ENCODE assay signal across 8 cellular contexts in genomic region chr17:68011199-68011665, GRCh38. TPM values are rescaled to one million over a fixed set of nuclear protein-coding genes. Genes with fewer than 3 reads are reported as not detected.
A peak's percentile ranks its signal among the peaks of the same experiment; 100 is the strongest.
DNase-seq lines count a peak whose midpoint lies in the region; ATAC-seq and TF ChIP-seq lines count a peak whose summit lies in the region.

No MANE protein-coding gene starts in this region.

- H3K4me3 Mint-ChIP-seq in activated CD8-positive, alpha-beta memory T cell treated with anti-CD3 and anti-CD28 coated beads, Interleukin-2, amount 10 ng/mL, durations not matched to agents 7 days and 5 days, result peak overlapping the region; percentile 65

- H3K4me3 ChIP-seq in AG04449 (ENCODE audit: low read depth, low read length) (no peak overlapping the region), esophagus squamous epithelium (peak overlapping the region in 1 of 4 donors; percentile 32), upper lobe of left lung (peak overlapping the region in 1 of 4 donors; percentile 16)

- CTCF ChIA-PET in AG04449 (lab: Yijun Ruan, JAX), result interaction anchor here (0.6 to 1.6 kb wide), 7 partner anchors 10 to 453 kb away, joined by 3 to 5 read pairs (median 3); no protein-coding TSS in a partner anchor
- CTCF ChIA-PET in activated CD8-positive, alpha-beta memory T cell treated with anti-CD3 and anti-CD28 coated beads, Interleukin-2, amount 10 ng/mL, durations not matched to agents 7 days and 5 days (lab: Charles Lee), result interaction anchor here (0.7 to 1.7 kb wide), 10 partner anchors 9 to 80 kb away, joined by 3 to 8 read pairs (median 4); partner anchors contain the start of gene KPNA2

- TF ChIP-seq EP300 in upper lobe of left lung (IDR thresholded peaks at IDR 0.05), result no peak

- WGBS in esophagus squamous epithelium, 2 donors, result 26 to 38% methylated on average over 15 to 18 of the region's 20 CpGs
- 42 to 49% methylated on average over 16 to 20 of the region's 20 CpGs for WGBS in upper lobe of left lung, 2 donors

- H3K27me3 ChIP-seq in esophagus squamous epithelium (no peaks in the 10 kb centered on the region), upper lobe of left lung (no peaks in the 10 kb centered on the region)

- POLR2A ChIA-PET in AG04449 (lab: Yijun Ruan, JAX), result no interaction called here

- H3K9me3 ChIP-seq in esophagus squamous epithelium (no peaks in the 10 kb centered on the region), upper lobe of left lung (no peaks in the 10 kb centered on the region)

- no peaks in the 10 kb centered on the region for H3K36me3 ChIP-seq in esophagus squamous epithelium
- H3K36me3 ChIP-seq in upper lobe of left lung, result no peaks in the 10 kb centered on the region

- DNase-seq in AG04449 (ENCODE audit: low read depth, low spot score) (no peak), NCI-H82 (lab: John Stamatoyannopoulos, UW) (peak; percentile 63), esophagus squamous epithelium (lab: John Stamatoyannopoulos, UW) (no peak), omental fat pad (ENCODE audit: low spot score) (peak; percentile 41), upper lobe of left lung (peak in 1 of 2 donors; percentile 76)
- peak; percentile 76 for DNase-seq in activated CD8-positive, alpha-beta memory T cell treated with anti-CD3 and anti-CD28 coated beads, Interleukin-2, amount 10 ng/mL, durations not matched to agents 7 days and 5 days

- TF ChIP-seq CTCF in AG04449 (IDR thresholded peaks at IDR 0.05; ENCODE audit: insufficient read depth, low read length, missing control alignments), result peak; percentile 64
- peak in 5 of 6 experiments; percentile 54 to 63 (median 59) for TF ChIP-seq CTCF in esophagus squamous epithelium (IDR thresholded peaks at IDR 0.05)
- TF ChIP-seq CTCF in omental fat pad (IDR thresholded peaks at IDR 0.05), result no peak
- TF ChIP-seq CTCF in upper lobe of left lung (IDR thresholded peaks at IDR 0.05), result peak; percentile 58 to 79 (median 70)

- H3K36me3 Mint-ChIP-seq in activated CD8-positive, alpha-beta memory T cell treated with anti-CD3 and anti-CD28 coated beads, Interleukin-2, amount 10 ng/mL, durations not matched to agents 7 days and 5 days, result no peaks in the 10 kb centered on the region

- ATAC-seq in GM19455 (IDR thresholded peaks at IDR 0.05; ENCODE audit: unreplicated experiment) (peak; percentile 63), omental fat pad (ENCODE audit: low FRiP score) (no peak), upper lobe of left lung (ENCODE audit: low FRiP score in 2 of 2) (peak; percentile 84 to 91), GM21786 (IDR thresholded peaks at IDR 0.05; ENCODE audit: unreplicated experiment) (no peak)
- peak; percentile 94 for ATAC-seq in activated CD8-positive, alpha-beta memory T cell treated with anti-CD3 and anti-CD28 coated beads, Interleukin-2, amount 10 ng/mL, durations not matched to agents 7 days and 5 days

- peaks cover 6% of the 10 kb centered on the region for H3K4me1 Mint-ChIP-seq in activated CD8-positive, alpha-beta memory T cell treated with anti-CD3 and anti-CD28 coated beads, Interleukin-2, amount 10 ng/mL, durations not matched to agents 7 days and 5 days

- TF ChIP-seq POLR2A in esophagus squamous epithelium (IDR thresholded peaks at IDR 0.05), result no peak
- no peak for TF ChIP-seq POLR2A in upper lobe of left lung (IDR thresholded peaks at IDR 0.05)

- H3K9me3 Mint-ChIP-seq in activated CD8-positive, alpha-beta memory T cell treated with anti-CD3 and anti-CD28 coated beads, Interleukin-2, amount 10 ng/mL, durations not matched to agents 7 days and 5 days (ENCODE audit: low read depth), result no peaks in the 10 kb centered on the region

- intact Hi-C loops in esophagus squamous epithelium (cut with DNase I), result no loop called here

- no peak overlapping the region for H3K27ac Mint-ChIP-seq in activated CD8-positive, alpha-beta memory T cell treated with anti-CD3 and anti-CD28 coated beads, Interleukin-2, amount 10 ng/mL, durations not matched to agents 7 days and 5 days

- peaks cover 7% of the 10 kb centered on the region for H3K27me3 Mint-ChIP-seq in activated CD8-positive, alpha-beta memory T cell treated with anti-CD3 and anti-CD28 coated beads, Interleukin-2, amount 10 ng/mL, durations not matched to agents 7 days and 5 days

- H3K4me1 ChIP-seq in esophagus squamous epithelium (peaks cover 0 to 9% (median 0%) of the 10 kb centered on the region in 3 donors), upper lobe of left lung (peaks cover 0 to 4% (median 0%) of the 10 kb centered on the region in 4 donors)

- H3K27ac ChIP-seq in esophagus squamous epithelium, result no peak overlapping the region
- H3K27ac ChIP-seq in upper lobe of left lung, result no peak overlapping the region

RNA-seq across cellular contexts. Expression of gene C17orf58, which starts 15.0 kb away (rescaled TPM):
- total RNA-seq in activated CD8-positive, alpha-beta memory T cell treated with anti-CD3 and anti-CD28 coated beads, Interleukin-2, amount 10 ng/mL, durations not matched to agents 7 days and 5 days, result 10 to 100 TPM in 1 of 2 experiments, 1 to 10 TPM in 1; 8.8 to 10.7 TPM
- total RNA-seq in esophagus squamous epithelium (10 to 100 TPM in 1 of 4 donors, 1 to 10 TPM in 3; 6.4 to 10.7 (median 7.2) TPM), omental fat pad (10 to 100 TPM in 2 of 4 donors, 1 to 10 TPM in 2; 4.3 to 22.9 (median 9.6) TPM), upper lobe of left lung (10 to 100 TPM in 2 of 6 donors, 1 to 10 TPM in 4; 4.2 to 21.0 (median 8.2) TPM)

RNA-seq across cellular contexts. Expression of gene KPNA2, which starts 24.3 kb away (rescaled TPM):
- total RNA-seq in activated CD8-positive, alpha-beta memory T cell treated with anti-CD3 and anti-CD28 coated beads, Interleukin-2, amount 10 ng/mL, durations not matched to agents 7 days and 5 days, result 100 to 1,000 TPM; 246 to 321 TPM
- total RNA-seq in esophagus squamous epithelium (10 to 100 TPM; 35.5 to 97.8 (median 60.3) TPM), omental fat pad (10 to 100 TPM; 13.2 to 64.1 (median 23.4) TPM), upper lobe of left lung (10 to 100 TPM; 10.7 to 39.4 (median 26.7) TPM)

Comparison
In these comparisons a context has a peak if more than half of its experiments do, and no peak if none do; other contexts are left out.
1. DNase-seq: peak in NCI-H82 (single experiment), activated CD8-positive, alpha-beta memory T cell treated with anti-CD3 and anti-CD28 coated beads, Interleukin-2, amount 10 ng/mL, durations not matched to agents 7 days and 5 days (single experiment) and omental fat pad (single experiment); none in AG04449 (single experiment) and esophagus squamous epithelium (single experiment).
2. CTCF ChIP-seq: peak in AG04449 (single experiment), esophagus squamous epithelium (5 of 6) and upper lobe of left lung (6 of 6); none in omental fat pad (0 of 3).
3. ATAC-seq: peak in GM19455 (single experiment), activated CD8-positive, alpha-beta memory T cell treated with anti-CD3 and anti-CD28 coated beads, Interleukin-2, amount 10 ng/mL, durations not matched to agents 7 days and 5 days (single experiment) and upper lobe of left lung (2 of 2); none in omental fat pad (single experiment) and GM21786 (single experiment).